In genomic region chr10:28594401-28594800, GRCh38 we compare ENCODE assay signal across 17 cellular contexts.
DNase-seq lines count a peak whose midpoint lies in the region; ATAC-seq, FAIRE-seq and TF ChIP-seq lines count a peak whose summit lies in the region.
"Had no signal": no experiment of that assay in that cellular context is flagged by ENCODE, and none has a peak within 500 bp of the region (broad histone marks: within the 10 kb centered on the region; RNA-seq: fewer than 3 reads in every experiment).

No MANE protein-coding gene starts in this region.

- H3K4me3 ChIP-seq in mammary epithelial cell (replicated peaks in 1 of 3; ENCODE audit: insufficient read depth in 1 of 3, low read depth in 2 of 3, low read length in 3 of 3): no peak overlapping the region
- H3K4me3 ChIP-seq: upper lobe of left lung had no signal

- no peak overlapping the region for H3K4me3 Mint-ChIP-seq in activated CD4-positive, alpha-beta T cell treated with anti-CD3 and anti-CD28 coated beads, Interleukin-2, amount 10 ng/mL, durations not matched to agents 24 days and 14 days
- H3K4me3 Mint-ChIP-seq in activated naive CD8-positive, alpha-beta T cell treated with anti-CD3 and anti-CD28 coated beads, Interleukin-2, amount 10 ng/mL, durations not matched to agents 7 days and 5 days: peak overlapping the region; percentile 64
- peak overlapping the region; percentile 60 for H3K4me3 Mint-ChIP-seq in natural killer cell
- H3K4me3 Mint-ChIP-seq: B cell had no signal

- WGBS in mammary epithelial cell (ENCODE audit: low coverage, missing lambda C conversion rate): 96% methylated on average over 5 of the region's 5 CpGs

- TF ChIP-seq CTCF in natural killer cell (IDR thresholded peaks at IDR 0.05): no peak
- no peak for TF ChIP-seq CTCF in mammary epithelial cell (conservative IDR thresholded peaks at IDR 0.05 in 1 of 2, IDR thresholded peaks at IDR 0.05 in 1 of 2; ENCODE audit: extremely low read depth in 1 of 2, insufficient read depth in 1 of 2, low read depth in 1 of 2, low read length in 2 of 2)

- no peak overlapping the region for H3K4me2 ChIP-seq in mammary epithelial cell (ENCODE audit: insufficient read depth, low read depth, low read length)

- H3K4me1 ChIP-seq in mammary epithelial cell (ENCODE audit: insufficient read depth, low read length): peaks cover 18% of the 10 kb centered on the region

- DNase-seq in activated CD4-positive, alpha-beta T cell treated with anti-CD3 and anti-CD28 coated beads, Interleukin-2, amount 10 ng/mL, durations not matched to agents 24 days and 14 days: peak; percentile 70
- DNase-seq in activated CD4-positive, alpha-beta T cell treated with anti-CD3 and anti-CD28 coated beads, Interleukin-2, amount 50 U/mL, for 48 hours: no peak
- DNase-seq in activated naive CD8-positive, alpha-beta T cell treated with anti-CD3 and anti-CD28 coated beads, Interleukin-2, amount 10 ng/mL, durations not matched to agents 7 days and 5 days: no peak
- DNase-seq in natural killer cell (no peak), mammary epithelial cell (no peak), NCI-H1694 treated with DMSO at 0.1 percent for 48 hours (lab: John Stamatoyannopoulos, UW) (no peak)
- DNase-seq in stimulated activated CD8-positive, alpha-beta memory T cell treated with anti-CD3 and anti-CD28 coated beads, Interleukin-4, amount 100 ng/mL, for 48 hours: no peak
- DNase-seq: activated CD4-positive, CD25-positive, alpha-beta regulatory T cell; activated naive CD4-positive, alpha-beta T cell treated with Interleukin-2 at 50 U/mL for 16 hours; glutamatergic neuron; NCI-H524; stimulated activated CD4-positive, alpha-beta T cell treated with anti-CD3 and anti-CD28 coated beads, Interleukin-4, amount 100 ng/mL, for 1 hour; T1000; upper lobe of left lung had no signal

- no peaks in the 10 kb centered on the region for H3K27me3 Mint-ChIP-seq in activated CD4-positive, alpha-beta T cell treated with anti-CD3 and anti-CD28 coated beads, Interleukin-2, amount 10 ng/mL, durations not matched to agents 24 days and 14 days
- no peaks in the 10 kb centered on the region for H3K27me3 Mint-ChIP-seq in activated naive CD8-positive, alpha-beta T cell treated with anti-CD3 and anti-CD28 coated beads, Interleukin-2, amount 10 ng/mL, durations not matched to agents 7 days and 5 days
- no peaks in the 10 kb centered on the region for H3K27me3 Mint-ChIP-seq in natural killer cell (ENCODE audit: low read depth in 2 of 2)
- H3K27me3 Mint-ChIP-seq: B cell had no signal

- H3K36me3 Mint-ChIP-seq in activated CD4-positive, alpha-beta T cell treated with anti-CD3 and anti-CD28 coated beads, Interleukin-2, amount 10 ng/mL, durations not matched to agents 24 days and 14 days (ENCODE audit: low read depth): peaks cover 62% of the 10 kb centered on the region
- H3K36me3 Mint-ChIP-seq in activated naive CD8-positive, alpha-beta T cell treated with anti-CD3 and anti-CD28 coated beads, Interleukin-2, amount 10 ng/mL, durations not matched to agents 7 days and 5 days: peaks cover 49% of the 10 kb centered on the region
- H3K36me3 Mint-ChIP-seq in natural killer cell: peaks cover 15% of the 10 kb centered on the region

- in situ Hi-C loops in mammary epithelial cell (cut with MboI; ENCODE audit: low sequenced_read_pairs in 2 of 2): no loop called here

- H3K79me2 ChIP-seq in mammary epithelial cell (ENCODE audit: insufficient read depth, low read length): peaks cover 90% of the 10 kb centered on the region

- intact Hi-C loops in activated CD4-positive, alpha-beta T cell treated with anti-CD3 and anti-CD28 coated beads, Interleukin-2, amount 10 ng/mL, durations not matched to agents 24 days and 14 days (cut with micrococcal nuclease): loop anchor here (5.0 kb wide), 1 partner anchor 62 kb away; the partner anchor contains the start of gene WAC
- intact Hi-C loops in natural killer cell (cut with micrococcal nuclease): no loop called here
- intact Hi-C loops in mammary epithelial cell (cut with micrococcal nuclease): loop anchor here (10.0 kb wide), 1 partner anchor 150 kb away; no protein-coding TSS in a partner anchor

- peak; percentile 33 for FAIRE-seq in G401.6 (lab: Jason Lieb, UNC)
- FAIRE-seq: colon had no signal

- H3K27me3 ChIP-seq in mammary epithelial cell (ENCODE audit: insufficient read depth, low read length): no peaks in the 10 kb centered on the region
- H3K27me3 ChIP-seq: upper lobe of left lung had no signal

- peaks cover 42% of the 10 kb centered on the region for H3K4me1 Mint-ChIP-seq in activated CD4-positive, alpha-beta T cell treated with anti-CD3 and anti-CD28 coated beads, Interleukin-2, amount 10 ng/mL, durations not matched to agents 24 days and 14 days
- H3K4me1 Mint-ChIP-seq in activated naive CD8-positive, alpha-beta T cell treated with anti-CD3 and anti-CD28 coated beads, Interleukin-2, amount 10 ng/mL, durations not matched to agents 7 days and 5 days: peaks cover 24% of the 10 kb centered on the region
- peaks cover 55 to 56% of the 10 kb centered on the region in 2 donors for H3K4me1 Mint-ChIP-seq in natural killer cell

- H4K20me1 ChIP-seq in mammary epithelial cell (ENCODE audit: insufficient read depth, low read length): peaks cover 13% of the 10 kb centered on the region

- POLR2A ChIA-PET in activated naive CD8-positive, alpha-beta T cell treated with anti-CD3 and anti-CD28 coated beads, Interleukin-2, amount 10 ng/mL, durations not matched to agents 7 days and 5 days (lab: Charles Lee): no interaction called here

- H2AFZ ChIP-seq in mammary epithelial cell (ENCODE audit: low read depth, low read length): no peak overlapping the region

- no peak overlapping the region for H3K27ac Mint-ChIP-seq in activated CD4-positive, alpha-beta T cell treated with anti-CD3 and anti-CD28 coated beads, Interleukin-2, amount 10 ng/mL, durations not matched to agents 24 days and 14 days
- no peak overlapping the region for H3K27ac Mint-ChIP-seq in activated naive CD8-positive, alpha-beta T cell treated with anti-CD3 and anti-CD28 coated beads, Interleukin-2, amount 10 ng/mL, durations not matched to agents 7 days and 5 days
- H3K27ac Mint-ChIP-seq in natural killer cell: peak overlapping the region; percentile 61 to 78
- H3K27ac Mint-ChIP-seq: B cell had no signal

- H3K9me3 Mint-ChIP-seq in activated CD4-positive, alpha-beta T cell treated with anti-CD3 and anti-CD28 coated beads, Interleukin-2, amount 10 ng/mL, durations not matched to agents 24 days and 14 days: no peaks in the 10 kb centered on the region
- no peaks in the 10 kb centered on the region for H3K9me3 Mint-ChIP-seq in activated naive CD8-positive, alpha-beta T cell treated with anti-CD3 and anti-CD28 coated beads, Interleukin-2, amount 10 ng/mL, durations not matched to agents 7 days and 5 days
- no peaks in the 10 kb centered on the region for H3K9me3 Mint-ChIP-seq in natural killer cell

- dilution Hi-C loops in mammary epithelial cell (cut with HindIII; ENCODE audit: low sequenced_read_pairs): no loop called here

- ATAC-seq in activated naive CD8-positive, alpha-beta T cell treated with anti-CD3 and anti-CD28 coated beads, Interleukin-2, amount 10 ng/mL, durations not matched to agents 7 days and 5 days (ENCODE audit: low read depth): peak; percentile 80
- no peak for ATAC-seq in natural killer cell

- no peak overlapping the region for H3K9ac ChIP-seq in mammary epithelial cell (ENCODE audit: insufficient read depth, low read length)

- CTCF ChIA-PET in mammary epithelial cell (lab: Charles Lee; ENCODE audit: low non-redundant PET): no interaction called here

- BruUV-seq in mammary epithelial cell (replicated peaks; lab: Mats Ljungman, UMichigan): no TSS peak

- H3K27ac ChIP-seq in mammary epithelial cell (ENCODE audit: insufficient read depth, low read depth, low read length): no peak overlapping the region

- peaks cover 29% of the 10 kb centered on the region for H3K36me3 ChIP-seq in mammary epithelial cell (ENCODE audit: insufficient read depth, low read length)

- H3K9me3 ChIP-seq in mammary epithelial cell (replicated peaks; ENCODE audit: insufficient read depth, low read length): no peaks in the 10 kb centered on the region
- H3K9me3 ChIP-seq: upper lobe of left lung had no signal

Comparison
In these comparisons a context has a peak if more than half of its experiments do, and no peak if none do; other contexts are left out.
1. H3K27ac Mint-ChIP-seq: peak in natural killer cell (2 of 2); none in activated CD4-positive, alpha-beta T cell treated with anti-CD3 and anti-CD28 coated beads, Interleukin-2, amount 10 ng/mL, durations not matched to agents 24 days and 14 days (single experiment) and activated naive CD8-positive, alpha-beta T cell treated with anti-CD3 and anti-CD28 coated beads, Interleukin-2, amount 10 ng/mL, durations not matched to agents 7 days and 5 days (single experiment).